In the genomic region with DNA sequence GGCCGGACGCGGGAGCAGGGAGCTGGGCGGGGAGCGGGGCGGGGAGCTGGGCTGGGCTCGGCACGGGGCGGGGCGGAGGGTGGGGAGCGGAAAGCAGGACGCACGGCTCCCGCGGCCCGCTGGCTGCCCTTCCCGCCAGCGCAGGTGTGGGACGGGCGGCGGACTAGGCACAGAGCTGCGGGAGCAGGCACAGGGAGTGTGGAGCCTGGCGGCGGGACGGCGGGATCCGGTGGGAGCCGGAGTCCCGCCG, we compare ENCODE assay signal across 8 cellular contexts. TPM values are rescaled to one million over a fixed set of nuclear protein-coding genes. Genes with fewer than 3 reads are reported as not detected.
DNase-seq lines count a peak whose midpoint lies in the region; ATAC-seq and TF ChIP-seq lines count a peak whose summit lies in the region.

A gene (plus strand): TSS at position 125 of the 250 bp plus-strand sequence. CDS start 163 bp downstream, outside the sequence.

- H3K4me1 ChIP-seq in hepatocyte (ENCODE audit: insufficient read depth) (peaks cover 14% of the 10 kb centered on the region), spleen (peaks cover 10 to 66% (median 44%) of the 10 kb centered on the region in 6 donors)

- DNase-seq in GM12864 (ENCODE audit: low read depth): no peak
- no peak for DNase-seq in activated CD4-positive, alpha-beta memory T cell treated with anti-CD3 and anti-CD28 coated beads, Interleukin-2, amount 10 ng/mL, durations not matched to agents 7 days and 5 days
- DNase-seq in hepatocyte (ENCODE audit: low spot score): no peak
- DNase-seq in spleen: no peak
- DNase-seq in GM19238 (ENCODE audit: insufficient read length, low spot score): no peak
- no peak for DNase-seq in GOT3 (lab: John Stamatoyannopoulos, UW)

- WGBS in hepatocyte (ENCODE audit: low lambda C conversion rate, missing lambda C conversion rate): no CpG with 5 or more reads among the region's 30 CpGs
- 0 to 1% (median 0%) methylated on average over 2 to 30 of the region's 30 CpGs for WGBS in spleen, 5 donors

- H3K36me3 ChIP-seq in hepatocyte (replicated peaks; ENCODE audit: insufficient read depth, low read depth) (no peaks in the 10 kb centered on the region), spleen (no peaks in the 10 kb centered on the region)

- H3K79me2 ChIP-seq in hepatocyte: peaks cover 36% of the 10 kb centered on the region

- peak within 1 kb of the TSS; percentile 96 for H3K27ac ChIP-seq in hepatocyte
- H3K27ac ChIP-seq in spleen: peak within 1 kb of the TSS; percentile 62 to 97 (median 93)

- no peaks in the 10 kb centered on the region for H3K27me3 ChIP-seq in hepatocyte
- no peaks in the 10 kb centered on the region for H3K27me3 ChIP-seq in spleen (replicated peaks in 1 of 7)

- peak within 1 kb of the TSS; percentile 94 for H3K4me2 ChIP-seq in hepatocyte

- H3K27me3 Mint-ChIP-seq in activated CD4-positive, alpha-beta memory T cell treated with anti-CD3 and anti-CD28 coated beads, Interleukin-2, amount 10 ng/mL, durations not matched to agents 7 days and 5 days: peaks cover 5% of the 10 kb centered on the region

- H3K4me3 ChIP-seq in GM12864 (ENCODE audit: low read depth, low read length): peak within 1 kb of the TSS; percentile 74
- peak within 1 kb of the TSS; percentile 58 for H3K4me3 ChIP-seq in hepatocyte
- peak within 1 kb of the TSS; percentile 70 to 97 (median 89) for H3K4me3 ChIP-seq in spleen

- intact Hi-C loops in spleen (cut with DNase I; ENCODE audit: low total_unique reads): loop anchor here (5.0 kb wide), 1 partner anchor 34 kb away; no protein-coding TSS in a partner anchor

- no peak for TF ChIP-seq POLR2A in spleen (IDR thresholded peaks at IDR 0.05)

- CTCF ChIA-PET in activated CD4-positive, alpha-beta memory T cell treated with anti-CD3 and anti-CD28 coated beads, Interleukin-2, amount 10 ng/mL, durations not matched to agents 7 days and 5 days (lab: Charles Lee): interaction anchor here (1.1 to 3.2 kb wide), 5 partner anchors 14 to 247 kb away, joined by 3 to 23 read pairs (median 5); no protein-coding TSS in a partner anchor

- ATAC-seq in HG02759 (IDR thresholded peaks at IDR 0.05; ENCODE audit: unreplicated experiment) (peak; percentile 44), HG02938 (IDR thresholded peaks at IDR 0.05; ENCODE audit: unreplicated experiment) (no peak)

- peak within 1 kb of the TSS; percentile 86 for H3K4me3 Mint-ChIP-seq in activated CD4-positive, alpha-beta memory T cell treated with anti-CD3 and anti-CD28 coated beads, Interleukin-2, amount 10 ng/mL, durations not matched to agents 7 days and 5 days

- H3K4me1 Mint-ChIP-seq in activated CD4-positive, alpha-beta memory T cell treated with anti-CD3 and anti-CD28 coated beads, Interleukin-2, amount 10 ng/mL, durations not matched to agents 7 days and 5 days: peaks cover 22% of the 10 kb centered on the region

- H2AFZ ChIP-seq in hepatocyte: peak within 1 kb of the TSS; percentile 90

- no peak for TF ChIP-seq CTCF in GM12864 (IDR thresholded peaks at IDR 0.05; ENCODE audit: low read depth, low read length, missing control alignments)
- no peak for TF ChIP-seq CTCF in hepatocyte (IDR thresholded peaks at IDR 0.05; ENCODE audit: poor library complexity)
- TF ChIP-seq CTCF in spleen (IDR thresholded peaks at IDR 0.05 in 8 of 11, conservative IDR thresholded peaks at IDR 0.05 in 3 of 11): no peak

- peak within 1 kb of the TSS; percentile 52 for H3K27ac Mint-ChIP-seq in activated CD4-positive, alpha-beta memory T cell treated with anti-CD3 and anti-CD28 coated beads, Interleukin-2, amount 10 ng/mL, durations not matched to agents 7 days and 5 days

- H3K9me2 ChIP-seq in hepatocyte (replicated peaks; ENCODE audit: insufficient read depth): no peaks in the 10 kb centered on the region

- no peaks in the 10 kb centered on the region for H3K9me3 Mint-ChIP-seq in activated CD4-positive, alpha-beta memory T cell treated with anti-CD3 and anti-CD28 coated beads, Interleukin-2, amount 10 ng/mL, durations not matched to agents 7 days and 5 days

- H4K20me1 ChIP-seq in hepatocyte (ENCODE audit: insufficient read depth, poor library complexity, severe bottlenecking): no peaks in the 10 kb centered on the region

- POLR2A ChIA-PET in activated CD4-positive, alpha-beta memory T cell treated with anti-CD3 and anti-CD28 coated beads, Interleukin-2, amount 10 ng/mL, durations not matched to agents 7 days and 5 days (lab: Charles Lee): interaction anchor here (0.8 to 4.4 kb wide), 9 partner anchors 10 to 721 kb away, joined by 3 to 30 read pairs (median 6); a partner anchor contains a TSS

- H3K36me3 Mint-ChIP-seq in activated CD4-positive, alpha-beta memory T cell treated with anti-CD3 and anti-CD28 coated beads, Interleukin-2, amount 10 ng/mL, durations not matched to agents 7 days and 5 days (ENCODE audit: low read depth): no peaks in the 10 kb centered on the region

- no peaks in the 10 kb centered on the region for H3K9me3 ChIP-seq in hepatocyte (ENCODE audit: low read depth)
- no peaks in the 10 kb centered on the region for H3K9me3 ChIP-seq in spleen

RNA-seq across cellular contexts. Expression of the gene that starts here (rescaled TPM):
- total RNA-seq in activated CD4-positive, alpha-beta memory T cell treated with anti-CD3 and anti-CD28 coated beads, Interleukin-2, amount 10 ng/mL, durations not matched to agents 7 days and 5 days: 10 to 100 TPM; 12.6 to 15.4 TPM
- total RNA-seq in hepatocyte (72.4 and 75.6 TPM in 2 replicates), spleen (10 to 100 TPM; 16.6 to 60.7 (median 44.4) TPM)
- polyA plus RNA-seq in hepatocyte (116 and 130 TPM in 2 replicates), spleen (10 to 100 TPM; 11.1 to 27.7 (median 16.4) TPM)
